Comparison of ENCODE assay signal across 8 cellular contexts in genomic region chr12:48999371-49000131, GRCh38. TPM values are rescaled to one million over a fixed set of nuclear protein-coding genes. Genes with fewer than 3 reads are reported as not detected.
DNase-seq lines count a peak whose midpoint lies in the region; ATAC-seq, FAIRE-seq and TF ChIP-seq lines count a peak whose summit lies in the region.

Gene DDN, minus strand, starts transcription at chr12:48999375. Its CDS starts 88 bp downstream, at chr12:48999287.

- no peak within 1 kb of the TSS for H3K27ac Mint-ChIP-seq in CD4-positive, alpha-beta T cell
- H3K27ac Mint-ChIP-seq in activated T-helper 2 cell treated with anti-CD3 and anti-CD28 coated beads, Interferon-gamma antibody, Interleukin-2, Interleukin-4, amounts not matched to agents 10 μg/mL and 5 μg/mL and 100 μg/mL, durations not matched to agents 14 hours and 24 hours and 36 hours, result peak within 1 kb of the TSS; percentile 73
- no peak within 1 kb of the TSS for H3K27ac Mint-ChIP-seq in osteocyte (ENCODE audit: unreplicated experiment)

- POLR2A ChIA-PET in CD4-positive, alpha-beta T cell (lab: Charles Lee), result interaction anchor here (1.0 to 4.9 kb wide), 4 partner anchors 11 to 21 kb away, joined by 3 to 29 read pairs (median 4); no protein-coding TSS in a partner anchor

- CTCF ChIA-PET in CD4-positive, alpha-beta T cell (lab: Charles Lee), result interaction anchor here (0.9 to 4.0 kb wide), 5 partner anchors 11 to 66 kb away, joined by 4 to 25 read pairs (median 7); partner anchors contain the start of gene WNT1

- H3K9me3 ChIP-seq in CD4-positive, alpha-beta T cell (ENCODE audit: control insufficient read depth, low read length), result no peaks in the 10 kb centered on the region

- no peaks in the 10 kb centered on the region for H3K9me3 Mint-ChIP-seq in CD4-positive, alpha-beta T cell
- H3K9me3 Mint-ChIP-seq in activated T-helper 2 cell treated with anti-CD3 and anti-CD28 coated beads, Interferon-gamma antibody, Interleukin-2, Interleukin-4, amounts not matched to agents 10 μg/mL and 5 μg/mL and 100 μg/mL, durations not matched to agents 14 hours and 24 hours and 36 hours, result no peaks in the 10 kb centered on the region
- no peaks in the 10 kb centered on the region for H3K9me3 Mint-ChIP-seq in osteocyte (ENCODE audit: unreplicated experiment)

- peaks cover 50% of the 10 kb centered on the region for H3K4me1 Mint-ChIP-seq in CD4-positive, alpha-beta T cell (ENCODE audit: low read depth)
- peaks cover 27% of the 10 kb centered on the region for H3K4me1 Mint-ChIP-seq in activated T-helper 2 cell treated with anti-CD3 and anti-CD28 coated beads, Interferon-gamma antibody, Interleukin-2, Interleukin-4, amounts not matched to agents 10 μg/mL and 5 μg/mL and 100 μg/mL, durations not matched to agents 14 hours and 24 hours and 36 hours (ENCODE audit: low read depth)
- H3K4me1 Mint-ChIP-seq in osteocyte (ENCODE audit: unreplicated experiment), result peaks cover 31% of the 10 kb centered on the region

- peak within 1 kb of the TSS; percentile 74 for H3K4me3 Mint-ChIP-seq in CD4-positive, alpha-beta T cell
- peak within 1 kb of the TSS; percentile 77 for H3K4me3 Mint-ChIP-seq in activated T-helper 2 cell treated with anti-CD3 and anti-CD28 coated beads, Interferon-gamma antibody, Interleukin-2, Interleukin-4, amounts not matched to agents 10 μg/mL and 5 μg/mL and 100 μg/mL, durations not matched to agents 14 hours and 24 hours and 36 hours (ENCODE audit: low read depth)
- peak within 1 kb of the TSS; percentile 70 for H3K4me3 Mint-ChIP-seq in osteocyte (ENCODE audit: unreplicated experiment)

- intact Hi-C loops in CD4-positive, alpha-beta T cell (cut with DNase I, micrococcal nuclease), result loop anchor here in 1 of 2 experiments (5.0 kb wide), 1 partner anchor 97 kb away; a partner anchor contains a TSS
- intact Hi-C loops in activated T-helper 2 cell treated with anti-CD3 and anti-CD28 coated beads, Interferon-gamma antibody, Interleukin-2, Interleukin-4, amounts not matched to agents 10 μg/mL and 5 μg/mL and 100 μg/mL, durations not matched to agents 14 hours and 24 hours and 36 hours (cut with micrococcal nuclease), result loop anchor here (5.0 kb wide), 3 partner anchors 67 to 107 kb away; partner anchors contain the start of gene DHH

- peaks cover 51% of the 10 kb centered on the region for H3K36me3 Mint-ChIP-seq in CD4-positive, alpha-beta T cell (ENCODE audit: low read depth)
- peaks cover 47% of the 10 kb centered on the region for H3K36me3 Mint-ChIP-seq in activated T-helper 2 cell treated with anti-CD3 and anti-CD28 coated beads, Interferon-gamma antibody, Interleukin-2, Interleukin-4, amounts not matched to agents 10 μg/mL and 5 μg/mL and 100 μg/mL, durations not matched to agents 14 hours and 24 hours and 36 hours (ENCODE audit: low read depth)
- H3K36me3 Mint-ChIP-seq in osteocyte (ENCODE audit: unreplicated experiment), result peaks cover 24% of the 10 kb centered on the region

- peaks cover 66% of the 10 kb centered on the region for H3K27me3 Mint-ChIP-seq in CD4-positive, alpha-beta T cell
- peaks cover 31% of the 10 kb centered on the region for H3K27me3 Mint-ChIP-seq in activated T-helper 2 cell treated with anti-CD3 and anti-CD28 coated beads, Interferon-gamma antibody, Interleukin-2, Interleukin-4, amounts not matched to agents 10 μg/mL and 5 μg/mL and 100 μg/mL, durations not matched to agents 14 hours and 24 hours and 36 hours (ENCODE audit: low read depth)
- H3K27me3 Mint-ChIP-seq in osteocyte (ENCODE audit: unreplicated experiment), result peaks cover 2% of the 10 kb centered on the region

- FAIRE-seq in frontal cortex (lab: Jason Lieb, UNC), result no peak

- H3K27ac ChIP-seq in CD4-positive, alpha-beta T cell (ENCODE audit: low read depth, low read length), result no peak within 1 kb of the TSS

- peaks cover 57% of the 10 kb centered on the region for H3K27me3 ChIP-seq in CD4-positive, alpha-beta T cell (ENCODE audit: control insufficient read depth, insufficient read depth, low read length)

- ATAC-seq in CD4-positive, alpha-beta T cell (ENCODE audit: poor library complexity), result peak; percentile 67
- ATAC-seq in GM21390 (IDR thresholded peaks at IDR 0.05; ENCODE audit: unreplicated experiment) (peak; percentile 45), GM21423 (IDR thresholded peaks at IDR 0.05; ENCODE audit: unreplicated experiment) (no peak)

- DNase-seq in CD4-positive, alpha-beta T cell, result peak in 4 of 10 experiments; percentile 33 to 46 (median 40)
- peak; percentile 56 to 85 for DNase-seq in NCI-H526 (lab: John Stamatoyannopoulos, UW)
- no peak for DNase-seq in activated T-helper 2 cell treated with anti-CD3 and anti-CD28 coated beads, Interferon-gamma antibody, Interleukin-2, Interleukin-4, amounts not matched to agents 10 μg/mL and 5 μg/mL and 100 μg/mL, durations not matched to agents 14 hours and 24 hours and 36 hours (ENCODE audit: low spot score)
- DNase-seq in frontal cortex (ENCODE audit: low spot score in 2 of 2), result no peak
- no peak for DNase-seq in osteocyte (ENCODE audit: extremely low spot score, unreplicated experiment)
- DNase-seq in kidney glomerular epithelial cell (lab: John Stamatoyannopoulos, UW), result no peak

- TF ChIP-seq CTCF in CD4-positive, alpha-beta T cell (IDR thresholded peaks at IDR 0.05), result no peak
- no peak for TF ChIP-seq CTCF in osteocyte (IDR thresholded peaks at IDR 0.05)

RNA-seq across cellular contexts. Expression of gene DDN, which starts in this region (rescaled TPM):
- total RNA-seq in CD4-positive, alpha-beta T cell, result under 1 TPM; 0.30 to 0.47 TPM
- total RNA-seq in activated T-helper 2 cell treated with anti-CD3 and anti-CD28 coated beads, Interferon-gamma antibody, Interleukin-2, Interleukin-4, amounts not matched to agents 10 μg/mL and 5 μg/mL and 100 μg/mL, durations not matched to agents 14 hours and 24 hours and 36 hours, result 0.60 and 0.91 TPM in 2 replicates
- 14.7 TPM for total RNA-seq in frontal cortex
- total RNA-seq in osteocyte, result 0.08 and 0.26 TPM in 2 replicates

Comparison
In these comparisons a context has a peak if more than half of its experiments do, and no peak if none do; other contexts are left out.
1. Peak in ATAC-seq in CD4-positive, alpha-beta T cell; RNA of the gene not detected or under 1 TPM.
2. DNase-seq: peak in NCI-H526 (2 of 2); none in activated T-helper 2 cell treated with anti-CD3 and anti-CD28 coated beads, Interferon-gamma antibody, Interleukin-2, Interleukin-4, amounts not matched to agents 10 μg/mL and 5 μg/mL and 100 μg/mL, durations not matched to agents 14 hours and 24 hours and 36 hours (single experiment), frontal cortex (0 of 2), osteocyte (single experiment) and kidney glomerular epithelial cell (single experiment).
3. Peak in every context shown above with its lines, with median percentiles within 50 percentile points of each other: H3K4me3 Mint-ChIP-seq.